23 cellular contexts compared by ENCODE assay signal in the genomic region with DNA sequence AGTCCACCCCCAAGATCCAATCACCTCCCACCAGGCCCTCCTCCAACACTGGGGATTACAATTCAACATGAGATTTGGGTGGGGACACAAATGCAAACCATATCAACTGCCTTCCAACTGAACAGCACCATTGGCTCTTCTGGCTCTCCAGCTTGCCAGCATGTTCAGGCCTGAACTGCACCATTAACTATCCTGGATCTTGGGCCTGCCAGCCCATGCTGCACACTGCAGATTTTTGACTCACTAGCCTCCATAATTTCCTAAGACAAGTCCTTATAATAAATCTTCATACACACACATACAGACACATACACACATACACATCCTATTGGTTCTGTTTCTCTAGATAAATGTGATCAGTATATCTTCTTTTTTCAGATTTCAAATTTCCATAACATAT.
DNase-seq lines count a peak whose midpoint lies in the region; TF ChIP-seq lines count a peak whose summit lies in the region.
"Had no signal": no experiment of that assay in that cellular context is flagged by ENCODE, and none has a peak within 500 bp of the region (broad histone marks: within the 10 kb centered on the region; RNA-seq: fewer than 3 reads in every experiment).

No MANE protein-coding gene starts in this region.

- peak overlapping the region; percentile 55 for H2AFZ ChIP-seq in mammary epithelial cell (ENCODE audit: low read depth, low read length)

- H3K9ac ChIP-seq in mammary epithelial cell (ENCODE audit: insufficient read depth, low read length) (no peak overlapping the region), mesendoderm (ENCODE audit: low read length) (no peak overlapping the region)
- H3K9ac ChIP-seq: BLaER1 treated with 17β-estradiol and CSF1 and Interleukin-3, amounts not matched to agents 10 nM and 100 nM had no signal

- H3K23ac ChIP-seq in mesendoderm (ENCODE audit: low read length): no peak overlapping the region

- H3K18ac ChIP-seq in mesendoderm (ENCODE audit: low read length): no peak overlapping the region

- H3K27ac ChIP-seq in mammary epithelial cell (ENCODE audit: insufficient read depth, low read depth, low read length) (no peak overlapping the region), breast epithelium (no peak overlapping the region), mesendoderm (ENCODE audit: low read depth, low read length) (no peak overlapping the region)
- H3K27ac ChIP-seq: 22Rv1; A549; BLaER1 treated with 17β-estradiol and CSF1 and Interleukin-3, amounts not matched to agents 10 nM and 100 nM; C4-2B had no signal

- no peak overlapping the region for H4K8ac ChIP-seq in mesendoderm (ENCODE audit: low read depth, low read length)

- no peak overlapping the region for H4K5ac ChIP-seq in mesendoderm (ENCODE audit: low read length)

- H3K4me2 ChIP-seq in mammary epithelial cell (ENCODE audit: insufficient read depth, low read depth, low read length) (no peak overlapping the region), mesendoderm (ENCODE audit: low read length) (no peak overlapping the region)
- H3K4me2 ChIP-seq: A549; BLaER1 treated with 17β-estradiol and CSF1 and Interleukin-3, amounts not matched to agents 10 nM and 100 nM had no signal

- H3K27me3 ChIP-seq in mammary epithelial cell (ENCODE audit: insufficient read depth, low read length) (no peaks in the 10 kb centered on the region), breast epithelium (no peaks in the 10 kb centered on the region), mesendoderm (ENCODE audit: insufficient read depth, low read length, poor library complexity) (no peaks in the 10 kb centered on the region)
- H3K27me3 ChIP-seq: BLaER1 treated with 17β-estradiol and CSF1 and Interleukin-3, amounts not matched to agents 10 nM and 100 nM had no signal

- H2AK5ac ChIP-seq in mesendoderm (ENCODE audit: low read length): no peak overlapping the region

- no peak for TF ChIP-seq CTCF in mammary epithelial cell (conservative IDR thresholded peaks at IDR 0.05 in 1 of 2, IDR thresholded peaks at IDR 0.05 in 1 of 2; ENCODE audit: extremely low read depth in 1 of 2, insufficient read depth in 1 of 2, low read depth in 1 of 2, low read length in 2 of 2)
- no peak for TF ChIP-seq CTCF in breast epithelium (IDR thresholded peaks at IDR 0.05)
- no peak for TF ChIP-seq CTCF in epithelial cell of esophagus (IDR thresholded peaks at IDR 0.05; ENCODE audit: insufficient read depth, low read depth, low read length, missing control alignments)

- H3K79me2 ChIP-seq in mammary epithelial cell (ENCODE audit: insufficient read depth, low read length) (no peaks in the 10 kb centered on the region), mesendoderm (ENCODE audit: control insufficient read depth, insufficient read depth, low read length) (no peaks in the 10 kb centered on the region)

- H3K4ac ChIP-seq in mesendoderm (ENCODE audit: low read depth, low read length): no peak overlapping the region

- intact Hi-C loops in mammary epithelial cell (cut with micrococcal nuclease): no loop called here
- intact Hi-C loops in breast epithelium (cut with DNase I; ENCODE audit: low total_unique reads): no loop called here

- H2BK15ac ChIP-seq in mesendoderm (replicated peaks; ENCODE audit: low read depth): no peak overlapping the region

- H2BK120ac ChIP-seq in mesendoderm (ENCODE audit: low read depth, low read length): no peak overlapping the region

- CTCF ChIA-PET in mammary epithelial cell (lab: Charles Lee; ENCODE audit: low non-redundant PET): no interaction called here

- in situ Hi-C loops in mammary epithelial cell (cut with MboI; ENCODE audit: low sequenced_read_pairs in 2 of 2): no loop called here

- no peak for TF ChIP-seq POLR2A in breast epithelium (IDR thresholded peaks at IDR 0.05)

- peaks cover 2% of the 10 kb centered on the region for H3K36me3 ChIP-seq in mammary epithelial cell (ENCODE audit: insufficient read depth, low read length)
- no peaks in the 10 kb centered on the region for H3K36me3 ChIP-seq in breast epithelium
- no peaks in the 10 kb centered on the region for H3K36me3 ChIP-seq in mesendoderm (ENCODE audit: control insufficient read depth, insufficient read depth, low read length)
- H3K36me3 ChIP-seq: BLaER1 treated with 17β-estradiol and CSF1 and Interleukin-3, amounts not matched to agents 10 nM and 100 nM had no signal

- no TSS peak for BruUV-seq in mammary epithelial cell (replicated peaks; lab: Mats Ljungman, UMichigan)

- H4K20me1 ChIP-seq in mammary epithelial cell (ENCODE audit: insufficient read depth, low read length): no peaks in the 10 kb centered on the region
- H4K20me1 ChIP-seq: BLaER1 treated with 17β-estradiol and CSF1 and Interleukin-3, amounts not matched to agents 10 nM and 100 nM had no signal

- H3K4me3 ChIP-seq in mammary epithelial cell (replicated peaks in 1 of 3; ENCODE audit: insufficient read depth in 1 of 3, low read depth in 2 of 3, low read length in 3 of 3): no peak overlapping the region
- no peak overlapping the region for H3K4me3 ChIP-seq in breast epithelium
- no peak overlapping the region for H3K4me3 ChIP-seq in epithelial cell of esophagus (ENCODE audit: low read length)
- H3K4me3 ChIP-seq in mesendoderm (ENCODE audit: low read length): no peak overlapping the region
- H3K4me3 ChIP-seq: A549; BLaER1 treated with 17β-estradiol and CSF1 and Interleukin-3, amounts not matched to agents 10 nM and 100 nM; GM12878 had no signal

- no peaks in the 10 kb centered on the region for H3K79me1 ChIP-seq in mesendoderm (ENCODE audit: low read length)

- DNase-seq in mammary epithelial cell: peak; percentile 14
- DNase-seq in breast epithelium (ENCODE audit: low spot score in 2 of 2): no peak
- peak; percentile 47 for DNase-seq in epithelial cell of esophagus (ENCODE audit: low read depth)
- DNase-seq in mesendoderm: no peak
- DNase-seq in H4 (ENCODE audit: low spot score): no peak
- DNase-seq in NCI-H524 (lab: John Stamatoyannopoulos, UW): no peak
- no peak for DNase-seq in HuH-7.5 (ENCODE audit: low spot score)
- DNase-seq: AML-193; CD4-positive, alpha-beta T cell; CD8-positive, alpha-beta memory T cell; COR-L47; DMS 273 treated with DMSO at 0.1 percent for 48 hours; DMS153; DMS53; DMS79; DND-41; EL; GDM1 had no signal

- H3K9me3 ChIP-seq in mammary epithelial cell (replicated peaks; ENCODE audit: insufficient read depth, low read length) (no peaks in the 10 kb centered on the region), breast epithelium (no peaks in the 10 kb centered on the region)
- H3K9me3 ChIP-seq: A549 had no signal

- H3K56ac ChIP-seq in mesendoderm (ENCODE audit: low read length): peak overlapping the region; percentile 7

- dilution Hi-C loops in mammary epithelial cell (cut with HindIII; ENCODE audit: low sequenced_read_pairs): no loop called here

- no peak overlapping the region for H2BK5ac ChIP-seq in mesendoderm (ENCODE audit: low read length)

- H3K4me1 ChIP-seq in mammary epithelial cell (ENCODE audit: insufficient read depth, low read length) (peaks cover 4% of the 10 kb centered on the region), breast epithelium (no peaks in the 10 kb centered on the region), mesendoderm (ENCODE audit: control insufficient read depth, low read depth, low read length) (no peaks in the 10 kb centered on the region)
- H3K4me1 ChIP-seq: A549; BLaER1 treated with 17β-estradiol and CSF1 and Interleukin-3, amounts not matched to agents 10 nM and 100 nM had no signal

Comparison
In these comparisons a context has a peak if more than half of its experiments do, and no peak if none do; other contexts are left out.
1. DNase-seq: peak in mammary epithelial cell (single experiment) and epithelial cell of esophagus (single experiment); none in breast epithelium (0 of 2), mesendoderm (single experiment), H4 (single experiment), NCI-H524 (0 of 2) and HuH-7.5 (single experiment).